ENCODE assay signal across 1 cellular context in the genomic region with DNA sequence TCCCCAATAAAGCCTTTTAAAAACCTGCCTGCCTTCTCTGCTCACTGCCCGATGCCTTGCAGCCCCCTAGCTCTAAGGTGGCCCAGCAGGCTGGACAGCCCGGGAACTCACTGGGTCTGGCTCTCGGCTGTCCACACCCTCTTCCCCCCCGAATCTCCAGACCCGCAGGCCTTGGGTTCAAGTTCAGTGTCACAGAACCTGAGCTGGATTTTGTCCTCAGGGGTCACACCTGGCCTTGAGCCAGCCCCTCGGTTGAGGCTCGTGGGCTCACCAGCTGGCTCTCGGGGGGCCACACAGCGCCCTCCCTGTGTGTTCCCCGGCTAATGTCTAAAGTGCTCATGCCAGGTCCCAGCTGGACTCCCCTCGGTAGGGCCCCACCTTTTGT.
TF ChIP-seq lines count a peak whose summit lies in the region.

No MANE protein-coding gene starts in this region.

TF ChIP-seq in GM12878, 131 proteins besides CTCF, POLR2A, EP300 and RAD21:
- no peak for TF ChIP-seq PAX8 (IDR thresholded peaks at IDR 0.05)
- TF ChIP-seq TBL1XR1 (IDR thresholded peaks at IDR 0.05; ENCODE audit: low read depth, low read length), result no peak
- no peak for TF ChIP-seq ZNF384 (IDR thresholded peaks at IDR 0.05; ENCODE audit: borderline replicate concordance, low read depth, low read length)
- TF ChIP-seq ZNF622 (IDR thresholded peaks at IDR 0.05), result no peak
- no peak for TF ChIP-seq MEF2A (IDR thresholded peaks at IDR 0.05; ENCODE audit: insufficient read depth, low read depth, low read length)
- 0 out of 2 replicates have a peak, but pooled peaks have one; percentile 22 for TF ChIP-seq POLR2AphosphoS2 (IDR thresholded peaks at IDR 0.05; ENCODE audit: low read depth, low read length)
- peak; percentile 58 for TF ChIP-seq POLR2AphosphoS5 (IDR thresholded peaks at IDR 0.05; ENCODE audit: low read length)
